In the genomic region with DNA sequence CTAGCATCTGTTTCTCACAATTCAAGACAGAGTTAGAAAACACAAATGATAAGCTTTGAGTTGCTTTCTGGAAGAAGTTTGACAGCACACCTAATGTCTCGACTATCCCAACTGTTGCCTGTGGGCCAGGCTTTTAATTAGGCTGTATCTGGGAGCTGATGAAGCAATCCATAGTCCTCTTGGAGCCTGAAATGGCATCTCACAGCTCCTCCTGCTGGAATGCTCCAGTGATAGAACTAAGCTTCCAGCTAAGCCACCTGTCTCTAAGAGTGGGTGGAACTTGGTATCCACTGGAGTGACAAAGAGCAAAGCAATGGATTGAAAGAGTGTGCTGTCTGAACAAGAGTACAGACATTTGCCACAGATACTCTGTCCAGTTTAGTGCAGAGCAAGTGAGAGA, we compare ENCODE assay signal across 9 cellular contexts.
A peak's percentile ranks its signal among the peaks of the same experiment; 100 is the strongest.
DNase-seq lines count a peak whose midpoint lies in the region; ATAC-seq, FAIRE-seq and TF ChIP-seq lines count a peak whose summit lies in the region.
"Had no signal": no experiment of that assay in that cellular context is flagged by ENCODE, and none has a peak within 500 bp of the region (broad histone marks: within the 10 kb centered on the region; RNA-seq: fewer than 3 reads in every experiment).

No MANE protein-coding gene starts in this region.

- no peak overlapping the region for H3K4me2 ChIP-seq in astrocyte (ENCODE audit: low read length)

- no peaks in the 10 kb centered on the region for H3K36me3 Mint-ChIP-seq in astrocyte (ENCODE audit: low read depth, unreplicated experiment)

- ATAC-seq in stimulated activated naive CD8-positive, alpha-beta T cell treated with anti-CD3 and anti-CD28 coated beads, Interleukin-15, Interleukin-2, amounts not matched to agents 100 U/mL and 50 U/mL, for 24 hours: no peak
- ATAC-seq in GM19328 (IDR thresholded peaks at IDR 0.05; ENCODE audit: unreplicated experiment): no peak

- intact Hi-C loops in testis (cut with DNase I; ENCODE audit: low total_unique reads): no loop called here

- no peaks in the 10 kb centered on the region for H3K36me3 ChIP-seq in BE2C
- no peaks in the 10 kb centered on the region for H3K36me3 ChIP-seq in astrocyte (ENCODE audit: insufficient read depth, low read length)
- H3K36me3 ChIP-seq in testis (ENCODE audit: low read depth, missing control alignments): no peaks in the 10 kb centered on the region

- no peaks in the 10 kb centered on the region for H3K79me2 ChIP-seq in astrocyte (ENCODE audit: insufficient read depth, low read length)

- H3K9me3 ChIP-seq in BE2C (no peaks in the 10 kb centered on the region; the same call in 1 of the 2 replicates), astrocyte (ENCODE audit: insufficient read depth, low read depth, low read length) (no peaks in the 10 kb centered on the region), testis (no peaks in the 10 kb centered on the region)

- no peak for FAIRE-seq in astrocyte (lab: Jason Lieb, UNC)

- H3K4me1 ChIP-seq in BE2C (no peaks in the 10 kb centered on the region), astrocyte (ENCODE audit: insufficient read depth, low read length) (no peaks in the 10 kb centered on the region), testis (no peaks in the 10 kb centered on the region)

- H3K4me1 Mint-ChIP-seq in astrocyte (ENCODE audit: low read depth, unreplicated experiment): no peaks in the 10 kb centered on the region

- no peak overlapping the region for H2AFZ ChIP-seq in astrocyte (ENCODE audit: low read depth, low read length)

- no peak overlapping the region for H3K4me3 Mint-ChIP-seq in astrocyte (ENCODE audit: unreplicated experiment)

- H3K9ac ChIP-seq in astrocyte (ENCODE audit: low read length): no peak overlapping the region

- H3K27ac Mint-ChIP-seq in astrocyte (ENCODE audit: unreplicated experiment): no peak overlapping the region

- WGBS in testis, 2 donors: 69 to 73% methylated on average over 1 of the region's 1 CpG

- H3K4me3 ChIP-seq in BE2C (ENCODE audit: low read depth, low read length) (no peak overlapping the region), astrocyte (ENCODE audit: insufficient read depth, low read depth, low read length) (no peak overlapping the region), testis (no peak overlapping the region)

- peak; percentile 19 for DNase-seq in BE2C
- DNase-seq in HT1080 (ENCODE audit: low read depth): peak; percentile 21
- peak; percentile 56 for DNase-seq in astrocyte (ENCODE audit: low read depth)
- peak; percentile 62 for DNase-seq in islet precursor cell
- no peak for DNase-seq in stimulated activated naive CD8-positive, alpha-beta T cell treated with anti-CD3 and anti-CD28 coated beads, Interleukin-15, Interleukin-2, amounts not matched to agents 100 U/mL and 50 U/mL, for 24 hours
- DNase-seq in NCI-H1092 treated with DMSO at 0.1 percent for 48 hours (lab: John Stamatoyannopoulos, UW): no peak
- DNase-seq in testis: no peak
- DNase-seq: stimulated activated CD4-positive, alpha-beta T cell treated with anti-CD3 and anti-CD28 coated beads, Interleukin-2, amount 100 ng/mL, for 24 hours had no signal

- H3K27me3 Mint-ChIP-seq in astrocyte (ENCODE audit: low read depth, unreplicated experiment): no peaks in the 10 kb centered on the region

- no peaks in the 10 kb centered on the region for H3K27me3 ChIP-seq in BE2C
- no peaks in the 10 kb centered on the region for H3K27me3 ChIP-seq in astrocyte (ENCODE audit: insufficient read depth, low read length)
- H3K27me3 ChIP-seq in testis: no peaks in the 10 kb centered on the region

- peaks cover under 1% of the 10 kb centered on the region for H3K9me3 Mint-ChIP-seq in astrocyte (ENCODE audit: unreplicated experiment)

- H4K20me1 ChIP-seq in astrocyte (ENCODE audit: insufficient read depth, low read length): no peaks in the 10 kb centered on the region

- no peak for TF ChIP-seq POLR2A in testis (IDR thresholded peaks at IDR 0.05)

- TF ChIP-seq CTCF in BE2C (IDR thresholded peaks at IDR 0.05; ENCODE audit: low read depth, low read length) (peak; percentile 62), astrocyte (IDR thresholded peaks at IDR 0.05; ENCODE audit: insufficient read depth, low read depth, low read length) (peak; percentile 34), testis (IDR thresholded peaks at IDR 0.05) (no peak)

- H3K27ac ChIP-seq in astrocyte (ENCODE audit: low read depth, low read length) (no peak overlapping the region), testis (no peak overlapping the region)

Comparison
In these comparisons a context has a peak if more than half of its experiments do, and no peak if none do; other contexts are left out.
1. DNase-seq: peak in BE2C (single experiment), HT1080 (single experiment), astrocyte (single experiment) and islet precursor cell (single experiment); none in stimulated activated naive CD8-positive, alpha-beta T cell treated with anti-CD3 and anti-CD28 coated beads, Interleukin-15, Interleukin-2, amounts not matched to agents 100 U/mL and 50 U/mL, for 24 hours (single experiment), NCI-H1092 treated with DMSO at 0.1 percent for 48 hours (single experiment) and testis (single experiment).
2. CTCF ChIP-seq: peak in BE2C (single experiment) and astrocyte (single experiment); none in testis (0 of 3).